20 cellular contexts compared by ENCODE assay signal in the genomic region with DNA sequence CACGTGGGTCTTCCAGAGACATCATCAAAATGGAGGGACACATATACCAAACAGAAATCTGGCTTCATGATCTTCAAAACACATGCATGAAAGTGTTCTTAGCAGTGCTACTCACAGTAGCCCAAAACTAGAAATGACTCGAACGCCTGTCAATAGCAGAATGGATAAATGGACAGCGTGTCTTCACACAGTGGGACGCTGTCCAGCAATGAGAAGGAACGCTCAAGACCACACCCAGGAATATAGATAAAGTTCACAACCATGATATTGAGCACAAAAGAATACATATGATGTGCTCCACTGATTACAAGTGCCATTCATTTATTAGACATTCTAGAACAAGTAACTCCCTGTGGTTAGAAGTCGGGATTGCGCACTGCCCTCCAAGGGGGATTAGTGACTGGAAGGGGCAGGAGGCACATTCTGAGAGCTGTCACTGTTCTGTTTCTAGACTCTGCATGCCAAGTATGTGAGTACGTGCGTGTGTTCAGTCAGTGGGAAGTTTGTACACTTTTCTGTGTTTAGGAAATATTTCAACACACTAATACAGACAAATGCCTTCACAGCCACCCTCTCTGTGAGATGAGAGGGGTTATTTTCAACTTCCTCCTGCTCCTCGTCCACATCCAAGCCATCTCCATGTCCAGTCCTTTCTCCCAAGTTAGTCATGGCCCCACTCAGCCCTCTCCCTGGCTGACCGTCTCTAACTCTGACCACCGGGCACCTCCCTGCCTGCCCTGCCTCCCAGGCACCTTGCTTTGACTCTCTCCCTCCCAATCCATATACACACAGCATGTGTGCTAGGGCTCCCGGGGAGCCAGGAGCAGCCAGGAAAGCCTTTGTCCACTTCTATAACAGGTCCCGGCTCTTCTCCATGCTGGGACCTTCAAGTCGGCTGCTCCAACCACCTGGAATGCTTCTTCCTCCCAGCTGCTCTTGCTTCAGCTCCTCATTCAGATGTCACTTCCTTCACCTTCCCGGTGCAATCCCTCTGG. TPM values are rescaled to one million over a fixed set of nuclear protein-coding genes. Genes with fewer than 3 reads are reported as not detected.
A peak's percentile ranks its signal among the peaks of the same experiment; 100 is the strongest.
DNase-seq lines count a peak whose midpoint lies in the region; ATAC-seq and TF ChIP-seq lines count a peak whose summit lies in the region.
"Had no signal": no experiment of that assay in that cellular context is flagged by ENCODE, and none has a peak within 500 bp of the region (broad histone marks: within the 10 kb centered on the region; RNA-seq: fewer than 3 reads in every experiment).

No MANE protein-coding gene starts in this region.

- no peak for TF ChIP-seq POLR2A in uterus (IDR thresholded peaks at IDR 0.05)

- H3K36me3 ChIP-seq in uterus, result no peaks in the 10 kb centered on the region
- H3K36me3 ChIP-seq: MG63, vagina, WERI-Rb-1 had no signal

- intact Hi-C loops in Right ventricle myocardium superior (cut with DNase I) (loop anchor here (5.0 kb wide), 1 partner anchor 37 kb away; no protein-coding TSS in a partner anchor), left ventricle myocardium superior (cut with micrococcal nuclease) (loop anchor here (10.0 kb wide), 1 partner anchor 245 kb away; no protein-coding TSS in a partner anchor), uterus (cut with DNase I; ENCODE audit: low total_unique reads) (no loop called here)

- peaks cover 0 to 5% of the 10 kb centered on the region in 2 donors for H3K4me1 ChIP-seq in uterus

- H3K4me1 Mint-ChIP-seq in type B pancreatic cell (ENCODE audit: unreplicated experiment), result peaks cover 9% of the 10 kb centered on the region

- H3K27ac ChIP-seq in uterus, result no peak overlapping the region
- H3K27ac ChIP-seq: vagina, WERI-Rb-1 had no signal

- no peaks in the 10 kb centered on the region for H3K9me3 Mint-ChIP-seq in type B pancreatic cell
- H3K9me3 Mint-ChIP-seq: effector memory CD8-positive, alpha-beta T cell; memory B cell; neural crest cell; T-cell had no signal

- no peaks in the 10 kb centered on the region for H3K9me3 ChIP-seq in uterus
- H3K9me3 ChIP-seq: MG63, vagina had no signal

- H3K4me3 ChIP-seq in uterus, result no peak overlapping the region
- H3K4me3 ChIP-seq: MG63, vagina had no signal

- H3K4me3 Mint-ChIP-seq in type B pancreatic cell, result no peak overlapping the region
- H3K4me3 Mint-ChIP-seq: activated naive CD8-positive, alpha-beta T cell; effector memory CD8-positive, alpha-beta T cell; memory B cell; neural crest cell; T-cell had no signal

- H3K27me3 ChIP-seq in uterus, result no peaks in the 10 kb centered on the region
- H3K27me3 ChIP-seq: MG63, vagina had no signal

- no peaks in the 10 kb centered on the region for H3K36me3 Mint-ChIP-seq in type B pancreatic cell
- H3K36me3 Mint-ChIP-seq: activated naive CD8-positive, alpha-beta T cell; memory B cell; T-cell had no signal

- ATAC-seq in Right ventricle myocardium superior (ENCODE audit: poor library complexity), result no peak
- ATAC-seq in left ventricle myocardium superior, result no peak
- ATAC-seq in left lobe of liver, result no peak
- ATAC-seq: effector memory CD8-positive, alpha-beta T cell; T-cell had no signal

- no peak overlapping the region for H3K27ac Mint-ChIP-seq in type B pancreatic cell
- H3K27ac Mint-ChIP-seq: activated naive CD8-positive, alpha-beta T cell; effector memory CD8-positive, alpha-beta T cell; memory B cell; T-cell had no signal

- DNase-seq in Right ventricle myocardium superior, result peak; percentile 27
- no peak for DNase-seq in left ventricle myocardium superior
- DNase-seq in activated CD8-positive, alpha-beta memory T cell treated with anti-CD3 and anti-CD28 coated beads, Interleukin-2, amount 50 U/mL, for 48 hours, result peak; percentile 22
- peak; percentile 37 for DNase-seq in left lobe of liver (ENCODE audit: low spot score)
- peak; percentile 62 for DNase-seq in type B pancreatic cell (ENCODE audit: extremely low spot score, unreplicated experiment)
- no peak for DNase-seq in OCI-M2 (lab: John Stamatoyannopoulos, UW; ENCODE audit: unreplicated experiment)
- no peak for DNase-seq in uterus
- DNase-seq in SHP77 treated with DMSO at 0.1 percent for 48 hours (lab: John Stamatoyannopoulos, UW), result no peak
- DNase-seq: effector memory CD8-positive, alpha-beta T cell; HCEC 1CT; MG63; NCI-H1930; NCI-H524 treated with DMSO at 0.1 percent for 48 hours; WERI-Rb-1 had no signal

- H3K27me3 Mint-ChIP-seq in type B pancreatic cell, result peaks cover 43% of the 10 kb centered on the region
- H3K27me3 Mint-ChIP-seq: activated naive CD8-positive, alpha-beta T cell; effector memory CD8-positive, alpha-beta T cell; T-cell had no signal

- TF ChIP-seq CTCF in type B pancreatic cell (conservative IDR thresholded peaks at IDR 0.05), result no peak
- no peak for TF ChIP-seq CTCF in uterus (IDR thresholded peaks at IDR 0.05)

RNA-seq across cellular contexts. Expression of a gene that starts 26.9 kb away (rescaled TPM):
- total RNA-seq in Right ventricle myocardium superior, result 722 TPM
- total RNA-seq in left ventricle myocardium superior, result 783 TPM
- 102 TPM for total RNA-seq in left lobe of liver
- total RNA-seq in type B pancreatic cell (ENCODE audit: low replicate concordance), result 59.2 and 87.5 TPM in 2 replicates
- 1,000 to 10,000 TPM in 1 of 4 donors, 100 to 1,000 TPM in 3; 144 to 1,338 (median 313) TPM for total RNA-seq in uterus

RNA-seq across cellular contexts. Expression of a gene that starts 39.4 kb away (rescaled TPM):
- total RNA-seq in Right ventricle myocardium superior, result not detected
- total RNA-seq in left ventricle myocardium superior, result not detected
- total RNA-seq in left lobe of liver, result not detected
- not detected in 2 replicates for total RNA-seq in type B pancreatic cell (ENCODE audit: low replicate concordance)
- total RNA-seq in uterus, result under 1 TPM in 1 of 4 donors, not detected in 3; 0.07 TPM
- total RNA-seq: fibroblast of villous mesenchyme, neural crest cell, vagina had no signal

Comparison
In these comparisons a context has a peak if more than half of its experiments do, and no peak if none do; other contexts are left out.
1. DNase-seq: peak in Right ventricle myocardium superior (single experiment), activated CD8-positive, alpha-beta memory T cell treated with anti-CD3 and anti-CD28 coated beads, Interleukin-2, amount 50 U/mL, for 48 hours (single experiment), left lobe of liver (single experiment) and type B pancreatic cell (single experiment); none in left ventricle myocardium superior (single experiment), OCI-M2 (single experiment), uterus (0 of 2) and SHP77 treated with DMSO at 0.1 percent for 48 hours (single experiment).